In genomic region chr5:78326930-78327329, GRCh38 we compare ENCODE assay signal across 30 cellular contexts.
"Had no signal": no experiment of that assay in that cellular context is flagged by ENCODE, and none has a peak within 500 bp of the region (broad histone marks: within the 10 kb centered on the region; RNA-seq: fewer than 3 reads in every experiment).

No MANE protein-coding gene starts in this region.

- H2AFZ ChIP-seq: neural progenitor cell had no signal

- H3K27ac Mint-ChIP-seq: immature natural killer cell; mesothelial cell of epicardium; natural killer cell; nephron progenitor cell; neural progenitor cell; progenitor cell of endocrine pancreas; stimulated activated memory B cell treated with anti-CD40 and anti-IgM and Interleukin-4, amounts not matched to agents 10 μg/mL and 1 μg/mL and 100 μg/mL, for 72 hours had no signal

- H3K36me3 ChIP-seq: left lung, lower lobe of right lung, neural progenitor cell, neutrophil, ovary, right atrium auricular region, right lobe of liver, suprapubic skin, thoracic aorta, tibial artery, uterus had no signal

- H3K9ac ChIP-seq: neural progenitor cell had no signal

- H3K27me3 ChIP-seq: left lung, neural progenitor cell, neutrophil, ovary, right atrium auricular region, right lobe of liver, suprapubic skin, tibial artery, uterus had no signal

- H3K27me3 Mint-ChIP-seq: stimulated activated memory B cell treated with anti-CD40 and anti-IgM and Interleukin-4, amounts not matched to agents 10 μg/mL and 1 μg/mL and 100 μg/mL, for 72 hours had no signal

- ATAC-seq: left colon; left lung; lower lobe of right lung; natural killer cell; stimulated activated memory B cell treated with anti-CD40 and anti-IgM and Interleukin-4, amounts not matched to agents 10 μg/mL and 1 μg/mL and 100 μg/mL, for 72 hours had no signal

- H3K9me3 Mint-ChIP-seq: mesothelial cell of epicardium; naive B cell; natural killer cell; nephron progenitor cell; stimulated activated memory B cell treated with anti-CD40 and anti-IgM and Interleukin-4, amounts not matched to agents 10 μg/mL and 1 μg/mL and 100 μg/mL, for 72 hours had no signal

- H3K4me1 ChIP-seq: left lung, lower lobe of right lung, right atrium auricular region, right lobe of liver, tibial artery, uterus had no signal

- H3K27ac ChIP-seq: left lung, lower lobe of right lung, neural progenitor cell, neutrophil, ovary, right atrium auricular region, right lobe of liver, suprapubic skin, thoracic aorta, tibial artery, uterus had no signal

- H3K4me1 Mint-ChIP-seq: immature natural killer cell; mesothelial cell of epicardium; naive B cell; natural killer cell; nephron progenitor cell; stimulated activated memory B cell treated with anti-CD40 and anti-IgM and Interleukin-4, amounts not matched to agents 10 μg/mL and 1 μg/mL and 100 μg/mL, for 72 hours had no signal

- DNase-seq: hypothalamus; immature natural killer cell; kidney; left colon; left lung; lower lobe of right lung; mesendoderm; naive B cell; natural killer cell; nephron progenitor cell; occipital lobe; ovary; right lobe of liver; stimulated activated CD4-positive, alpha-beta T cell treated with anti-CD3 and anti-CD28 coated beads, Interleukin-1b, Interleukin-23, amount 100 ng/mL, for 48 hours; stimulated activated CD4-positive, alpha-beta T cell treated with anti-CD3 and anti-CD28 coated beads, Interleukin-2, amount 100 ng/mL, for 48 hours; stimulated activated CD4-positive, alpha-beta T cell treated with anti-CD3 and anti-CD28 coated beads, Interleukin-4, amount 100 ng/mL, for 4 hours; stimulated activated CD8-positive, alpha-beta memory T cell treated with anti-CD3 and anti-CD28 coated beads, Interleukin-4, amount 100 ng/mL, for 48 hours; stimulated activated naive CD4-positive, alpha-beta T cell treated with Interleukin-2 at 50 U/mL for 16 hours; tibial artery; uterus had no signal

- H3K4me3 ChIP-seq: left lung, lower lobe of right lung, neural progenitor cell, ovary, right atrium auricular region, right lobe of liver, smooth muscle cell, suprapubic skin, thoracic aorta, tibial artery, uterus had no signal

- H3K4me3 Mint-ChIP-seq: immature natural killer cell; mesothelial cell of epicardium; naive B cell; natural killer cell; nephron progenitor cell; neural progenitor cell; stimulated activated memory B cell treated with anti-CD40 and anti-IgM and Interleukin-4, amounts not matched to agents 10 μg/mL and 1 μg/mL and 100 μg/mL, for 72 hours; type B pancreatic cell had no signal

- H3K4me2 ChIP-seq: neural progenitor cell, smooth muscle cell had no signal

- H3K9me3 ChIP-seq: left lung, lower lobe of right lung, neutrophil, ovary, right atrium auricular region, right lobe of liver, suprapubic skin, thoracic aorta, tibial artery, uterus had no signal
